Comparison of ENCODE assay signal across 8 cellular contexts in genomic region chr13:110411316-110412105, GRCh38.
A peak's percentile ranks its signal among the peaks of the same experiment; 100 is the strongest.
DNase-seq lines count a peak whose midpoint lies in the region; ATAC-seq and TF ChIP-seq lines count a peak whose summit lies in the region.

No MANE protein-coding gene starts in this region.

- H3K4me3 ChIP-seq in esophagus muscularis mucosa (no peak overlapping the region), skin epidermis (no peak overlapping the region)

- no peak for TF ChIP-seq POLR2A in esophagus muscularis mucosa (IDR thresholded peaks at IDR 0.05; ENCODE audit: low read depth)

- peak; percentile 5 for ATAC-seq in GM19324 (IDR thresholded peaks at IDR 0.05; ENCODE audit: low FRiP score, unreplicated experiment)
- ATAC-seq in HG03558 (IDR thresholded peaks at IDR 0.05; ENCODE audit: extremely low read depth, unreplicated experiment): peak; percentile 3
- no peak for ATAC-seq in GM18519 (IDR thresholded peaks at IDR 0.05; ENCODE audit: low FRiP score, unreplicated experiment)

- H3K36me3 ChIP-seq in esophagus muscularis mucosa: peaks cover 0 to 12% (median 0%) of the 10 kb centered on the region in 4 donors

- TF ChIP-seq EP300 in esophagus muscularis mucosa (IDR thresholded peaks at IDR 0.05): no peak

- no peaks in the 10 kb centered on the region for H3K27me3 ChIP-seq in esophagus muscularis mucosa

- no peaks in the 10 kb centered on the region for H3K9me3 ChIP-seq in esophagus muscularis mucosa

- intact Hi-C loops in esophagus muscularis mucosa (cut with DNase I): loop anchor here (5.0 kb wide), 2 partner anchors 69 to 179 kb away; no protein-coding TSS in a partner anchor

- TF ChIP-seq CTCF in esophagus muscularis mucosa (IDR thresholded peaks at IDR 0.05): no peak

- H3K27ac ChIP-seq in esophagus muscularis mucosa (replicated peaks in 1 of 4) (peak overlapping the region; percentile 86 to 98 (median 92)), skin epidermis (peak overlapping the region in 12 of 21 experiments; percentile 15 to 79 (median 49))

- 36% methylated on average over 5 of the region's 6 CpGs for WGBS in esophagus muscularis mucosa

- DNase-seq in esophagus muscularis mucosa (ENCODE audit: extremely low spot score): no peak
- DNase-seq in DMS114 treated with DMSO at 0.1 percent for 48 hours (lab: John Stamatoyannopoulos, UW; ENCODE audit: unreplicated experiment): no peak
- DNase-seq in GM03348 (ENCODE audit: low spot score): no peak
- DNase-seq in NCI-H510A (lab: John Stamatoyannopoulos, UW): no peak

- peaks cover 82 to 95% (median 92%) of the 10 kb centered on the region in 4 donors for H3K4me1 ChIP-seq in esophagus muscularis mucosa
